Comparison of ENCODE assay signal across 8 cellular contexts in the genomic region with DNA sequence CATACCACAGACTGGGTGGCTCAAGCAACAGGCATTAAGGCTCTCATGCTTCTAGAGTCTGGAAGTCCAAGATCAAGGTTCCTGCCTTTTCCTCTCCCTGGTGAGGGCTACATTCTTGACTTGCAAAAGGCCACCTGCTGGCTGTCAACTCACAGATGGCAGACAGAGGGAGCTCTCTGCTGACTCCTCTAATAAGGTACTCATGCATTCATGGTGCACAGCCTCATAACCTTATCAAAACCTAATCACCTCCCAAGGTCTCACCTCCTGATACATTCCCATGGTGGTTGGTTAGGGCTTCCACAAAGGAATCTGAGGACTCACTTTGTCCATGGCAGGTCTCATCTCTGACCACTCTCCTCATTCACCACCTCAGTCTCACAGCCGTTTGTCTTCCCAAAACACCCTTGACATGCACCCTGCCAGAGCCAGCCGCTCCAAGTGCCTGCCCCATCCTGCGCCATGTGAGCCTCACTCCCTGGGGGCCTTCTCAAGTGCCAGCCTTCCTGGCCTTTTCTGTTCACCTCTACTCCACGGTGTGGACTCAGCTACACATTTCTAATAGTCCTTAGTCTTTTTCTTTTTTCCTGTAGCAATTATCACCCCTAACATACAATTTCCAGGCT.
DNase-seq lines count a peak whose midpoint lies in the region; ATAC-seq and TF ChIP-seq lines count a peak whose summit lies in the region.

No MANE protein-coding gene starts in this region.

- ATAC-seq in GM19397 (IDR thresholded peaks at IDR 0.05; ENCODE audit: unreplicated experiment), result no peak

- H3K27me3 Mint-ChIP-seq in endothelial cell (ENCODE audit: unreplicated experiment), result peaks cover 5% of the 10 kb centered on the region

- no peaks in the 10 kb centered on the region for H3K27me3 ChIP-seq in MG63
- H3K27me3 ChIP-seq in right atrium auricular region, result no peaks in the 10 kb centered on the region

- peak; percentile 5 for DNase-seq in A172 (ENCODE audit: low spot score)
- DNase-seq in GM12864 (ENCODE audit: low read depth), result no peak
- DNase-seq in MG63, result peak; percentile 8
- DNase-seq in endothelial cell (ENCODE audit: low spot score), result peak; percentile 49
- DNase-seq in right atrium auricular region (ENCODE audit: low spot score), result no peak
- DNase-seq in NCI-H345 treated with DMSO at 0.1 percent for 48 hours (lab: John Stamatoyannopoulos, UW; ENCODE audit: unreplicated experiment), result no peak
- no peak for DNase-seq in central memory CD4-positive, alpha-beta T cell

- H3K36me3 Mint-ChIP-seq in endothelial cell (ENCODE audit: low read depth, unreplicated experiment), result no peaks in the 10 kb centered on the region

- H3K4me1 ChIP-seq in right atrium auricular region, result no peaks in the 10 kb centered on the region

- H3K4me3 Mint-ChIP-seq in endothelial cell (ENCODE audit: unreplicated experiment), result no peak overlapping the region

- no peak overlapping the region for H3K27ac Mint-ChIP-seq in endothelial cell (ENCODE audit: unreplicated experiment)

- peak; percentile 69 for TF ChIP-seq CTCF in GM12864 (IDR thresholded peaks at IDR 0.05; ENCODE audit: low read depth, low read length, missing control alignments)
- peak; percentile 67 for TF ChIP-seq CTCF in endothelial cell (IDR thresholded peaks at IDR 0.05; ENCODE audit: unreplicated experiment)
- TF ChIP-seq CTCF in right atrium auricular region (IDR thresholded peaks at IDR 0.05), result no peak

- H3K4me1 Mint-ChIP-seq in endothelial cell (ENCODE audit: unreplicated experiment), result peaks cover 2% of the 10 kb centered on the region

- no peaks in the 10 kb centered on the region for H3K9me3 Mint-ChIP-seq in endothelial cell (ENCODE audit: unreplicated experiment)

- no peaks in the 10 kb centered on the region for H3K36me3 ChIP-seq in MG63
- H3K36me3 ChIP-seq in right atrium auricular region, result no peaks in the 10 kb centered on the region

- no peak overlapping the region for H3K27ac ChIP-seq in right atrium auricular region

- no peaks in the 10 kb centered on the region for H3K9me3 ChIP-seq in MG63
- no peaks in the 10 kb centered on the region for H3K9me3 ChIP-seq in right atrium auricular region

- H3K4me3 ChIP-seq in GM12864 (ENCODE audit: low read depth, low read length) (no peak overlapping the region), MG63 (no peak overlapping the region), right atrium auricular region (no peak overlapping the region)

Comparison
In these comparisons a context has a peak if more than half of its experiments do, and no peak if none do; other contexts are left out.
1. DNase-seq: peak in A172 (single experiment), MG63 (single experiment) and endothelial cell (single experiment); none in GM12864 (single experiment), right atrium auricular region (single experiment), NCI-H345 treated with DMSO at 0.1 percent for 48 hours (single experiment) and central memory CD4-positive, alpha-beta T cell (single experiment).
2. CTCF ChIP-seq: peak in GM12864 (single experiment) and endothelial cell (single experiment); none in right atrium auricular region (0 of 2).